1 cellular context compared by ENCODE assay signal in the genomic region with DNA sequence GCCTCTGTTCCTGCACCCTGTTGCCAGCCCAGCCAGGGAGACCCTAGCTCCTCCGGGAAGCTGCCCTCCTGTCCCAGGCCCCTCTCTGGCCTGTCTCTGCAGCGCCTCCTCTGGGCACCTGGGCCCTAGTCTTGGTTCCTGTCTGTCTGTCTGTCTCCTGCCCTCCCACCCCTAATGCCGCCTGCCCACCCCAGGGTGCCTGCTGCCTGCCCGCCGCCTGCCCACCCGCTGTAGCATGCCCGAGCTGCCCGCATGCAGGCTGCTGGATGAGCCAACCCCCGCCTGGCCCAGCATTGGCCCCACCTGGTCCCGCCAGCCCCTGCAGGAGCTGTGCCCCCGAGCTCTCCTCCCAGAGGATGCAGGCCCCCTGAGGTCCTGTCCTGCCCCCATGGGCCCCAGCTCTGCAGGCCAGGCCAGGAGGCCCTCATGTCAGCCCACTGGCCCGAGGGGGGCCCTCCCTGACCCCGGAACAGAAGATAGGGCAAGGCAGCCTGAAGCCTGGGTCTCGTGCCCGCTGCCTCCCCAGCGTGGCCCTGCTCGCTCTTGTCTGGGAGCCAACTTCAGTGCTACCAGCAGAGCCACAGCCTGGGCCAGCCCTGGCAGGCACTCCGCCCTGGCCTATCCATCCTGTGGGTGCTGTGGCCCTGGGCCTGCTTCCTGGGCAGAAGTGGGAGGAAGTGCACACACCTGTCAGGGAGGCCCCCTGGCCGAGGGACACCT.
TF ChIP-seq lines count a peak whose summit lies in the region.

No MANE protein-coding gene starts in this region.

TF ChIP-seq in HepG2, 621 proteins besides CTCF, POLR2A, EP300 and RAD21:
- TF ChIP-seq ZNF431 (CRISPR knock-in tag; IDR thresholded peaks at IDR 0.05; ENCODE audit: borderline replicate concordance, low read depth), result no peak
- no peak for TF ChIP-seq ZNF550 (CRISPR knock-in tag; IDR thresholded peaks at IDR 0.05; ENCODE audit: borderline replicate concordance)
- no peak for TF ChIP-seq TMF1 (CRISPR knock-in tag; IDR thresholded peaks at IDR 0.05; ENCODE audit: low read depth)
- TF ChIP-seq NFRKB (IDR thresholded peaks at IDR 0.05), result no peak
- TF ChIP-seq, protein P1, sequence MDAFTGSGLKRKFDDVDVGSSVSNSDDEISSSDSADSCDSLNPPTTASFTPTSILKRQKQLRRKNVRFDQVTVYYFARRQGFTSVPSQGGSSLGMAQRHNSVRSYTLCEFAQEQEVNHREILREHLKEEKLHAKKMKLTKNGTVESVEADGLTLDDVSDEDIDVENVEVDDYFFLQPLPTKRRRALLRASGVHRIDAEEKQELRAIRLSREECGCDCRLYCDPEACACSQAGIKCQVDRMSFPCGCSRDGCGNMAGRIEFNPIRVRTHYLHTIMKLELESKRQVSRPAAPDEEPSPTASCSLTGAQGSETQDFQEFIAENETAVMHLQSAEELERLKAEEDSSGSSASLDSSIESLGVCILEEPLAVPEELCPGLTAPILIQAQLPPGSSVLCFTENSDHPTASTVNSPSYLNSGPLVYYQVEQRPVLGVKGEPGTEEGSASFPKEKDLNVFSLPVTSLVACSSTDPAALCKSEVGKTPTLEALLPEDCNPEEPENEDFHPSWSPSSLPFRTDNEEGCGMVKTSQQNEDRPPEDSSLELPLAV (CRISPR knock-in tag; conservative IDR thresholded peaks at IDR 0.05; ENCODE audit: low read depth), result no peak
- TF ChIP-seq SOX5 (CRISPR knock-in tag; IDR thresholded peaks at IDR 0.05; ENCODE audit: borderline replicate concordance), result no peak
- peak; percentile 52 for TF ChIP-seq RBFOX2 (IDR thresholded peaks at IDR 0.05; ENCODE audit: low read depth, low read length)
- TF ChIP-seq GABPA (IDR thresholded peaks at IDR 0.05; ENCODE audit: low read depth, low read length), result no peak
- no peak for TF ChIP-seq GABPA (CRISPR knock-in tag; IDR thresholded peaks at IDR 0.05; ENCODE audit: low read depth)
- TF ChIP-seq AGO2 (optimal IDR thresholded peaks at IDR 0.05; ENCODE audit: low read depth, low read length), result peak; percentile 57
- no peak for TF ChIP-seq MBD4 (IDR thresholded peaks at IDR 0.05; ENCODE audit: borderline replicate concordance, low read length)
- TF ChIP-seq ATAD3A (CRISPR knock-in tag; IDR thresholded peaks at IDR 0.05), result no peak
- TF ChIP-seq, protein P2, sequence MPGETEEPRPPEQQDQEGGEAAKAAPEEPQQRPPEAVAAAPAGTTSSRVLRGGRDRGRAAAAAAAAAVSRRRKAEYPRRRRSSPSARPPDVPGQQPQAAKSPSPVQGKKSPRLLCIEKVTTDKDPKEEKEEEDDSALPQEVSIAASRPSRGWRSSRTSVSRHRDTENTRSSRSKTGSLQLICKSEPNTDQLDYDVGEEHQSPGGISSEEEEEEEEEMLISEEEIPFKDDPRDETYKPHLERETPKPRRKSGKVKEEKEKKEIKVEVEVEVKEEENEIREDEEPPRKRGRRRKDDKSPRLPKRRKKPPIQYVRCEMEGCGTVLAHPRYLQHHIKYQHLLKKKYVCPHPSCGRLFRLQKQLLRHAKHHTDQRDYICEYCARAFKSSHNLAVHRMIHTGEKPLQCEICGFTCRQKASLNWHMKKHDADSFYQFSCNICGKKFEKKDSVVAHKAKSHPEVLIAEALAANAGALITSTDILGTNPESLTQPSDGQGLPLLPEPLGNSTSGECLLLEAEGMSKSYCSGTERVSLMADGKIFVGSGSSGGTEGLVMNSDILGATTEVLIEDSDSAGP (CRISPR knock-in tag; IDR thresholded peaks at IDR 0.05; ENCODE audit: borderline replicate concordance), result no peak
